In genomic region chr13:21229241-21230024, GRCh38 we compare ENCODE assay signal across 2 cellular contexts.
TF ChIP-seq lines count a peak whose summit lies in the region.

No MANE protein-coding gene starts in this region.

TF ChIP-seq in IMR-90, 13 proteins besides CTCF, POLR2A, EP300 and RAD21:
- TF ChIP-seq RCOR1 (IDR thresholded peaks at IDR 0.05; ENCODE audit: insufficient replicate concordance, low read length) (no peak), NFE2L2 (IDR thresholded peaks at IDR 0.05; ENCODE audit: low read depth, low read length) (no peak), SMC3 (IDR thresholded peaks at IDR 0.05; ENCODE audit: low read depth, low read length) (no peak)

TF ChIP-seq in H1, 55 proteins besides CTCF, POLR2A, EP300 and RAD21:
- no peak for TF ChIP-seq KDM5A (IDR thresholded peaks at IDR 0.05; ENCODE audit: low read length)
- no peak for TF ChIP-seq SUZ12 (IDR thresholded peaks at IDR 0.05; ENCODE audit: low read length)
- TF ChIP-seq TBP (IDR thresholded peaks at IDR 0.05; ENCODE audit: low read depth, low read length): no peak
- no peak for TF ChIP-seq SRF (IDR thresholded peaks at IDR 0.05; ENCODE audit: low read depth, low read length)
- no peak for TF ChIP-seq SAP30 (IDR thresholded peaks at IDR 0.05; ENCODE audit: insufficient read depth, insufficient replicate concordance, low read length)
- TF ChIP-seq MAFK (IDR thresholded peaks at IDR 0.05; ENCODE audit: low read depth, low read length): no peak
- no peak for TF ChIP-seq BRCA1 (IDR thresholded peaks at IDR 0.05; ENCODE audit: low read depth, low read length)
- no peak for TF ChIP-seq CHD1 (IDR thresholded peaks at IDR 0.05; ENCODE audit: low read depth, low read length)
- TF ChIP-seq CBX5 (IDR thresholded peaks at IDR 0.05; ENCODE audit: low read depth, low read length): no peak
- TF ChIP-seq HDAC2 (IDR thresholded peaks at IDR 0.05; ENCODE audit: borderline replicate concordance in 1 of 2, low read depth in 2 of 2, low read length in 2 of 2): no peak
- no peak for TF ChIP-seq ASH2L (IDR thresholded peaks at IDR 0.05; ENCODE audit: low read length)
- no peak for TF ChIP-seq SP4 (IDR thresholded peaks at IDR 0.05; ENCODE audit: low read length)
- TF ChIP-seq POU5F1 (IDR thresholded peaks at IDR 0.05; ENCODE audit: low read depth, low read length): no peak
- TF ChIP-seq SP1 (IDR thresholded peaks at IDR 0.05; ENCODE audit: low read depth, low read length): no peak
- TF ChIP-seq SIRT6 (IDR thresholded peaks at IDR 0.05; ENCODE audit: low read length): no peak
- TF ChIP-seq FOSL1 (IDR thresholded peaks at IDR 0.05; ENCODE audit: insufficient read depth, low read depth, low read length): no peak
- no peak for TF ChIP-seq USF2 (IDR thresholded peaks at IDR 0.05; ENCODE audit: low read length)
- TF ChIP-seq KDM4A (IDR thresholded peaks at IDR 0.05; ENCODE audit: low read depth, low read length, severe bottlenecking): no peak
- no peak for TF ChIP-seq SP2 (IDR thresholded peaks at IDR 0.05; ENCODE audit: low read length)
- no peak for TF ChIP-seq NANOG (IDR thresholded peaks at IDR 0.05; ENCODE audit: insufficient read depth, low read depth, low read length, poor library complexity, severe bottlenecking)
